12 cellular contexts compared by ENCODE assay signal in the genomic region with DNA sequence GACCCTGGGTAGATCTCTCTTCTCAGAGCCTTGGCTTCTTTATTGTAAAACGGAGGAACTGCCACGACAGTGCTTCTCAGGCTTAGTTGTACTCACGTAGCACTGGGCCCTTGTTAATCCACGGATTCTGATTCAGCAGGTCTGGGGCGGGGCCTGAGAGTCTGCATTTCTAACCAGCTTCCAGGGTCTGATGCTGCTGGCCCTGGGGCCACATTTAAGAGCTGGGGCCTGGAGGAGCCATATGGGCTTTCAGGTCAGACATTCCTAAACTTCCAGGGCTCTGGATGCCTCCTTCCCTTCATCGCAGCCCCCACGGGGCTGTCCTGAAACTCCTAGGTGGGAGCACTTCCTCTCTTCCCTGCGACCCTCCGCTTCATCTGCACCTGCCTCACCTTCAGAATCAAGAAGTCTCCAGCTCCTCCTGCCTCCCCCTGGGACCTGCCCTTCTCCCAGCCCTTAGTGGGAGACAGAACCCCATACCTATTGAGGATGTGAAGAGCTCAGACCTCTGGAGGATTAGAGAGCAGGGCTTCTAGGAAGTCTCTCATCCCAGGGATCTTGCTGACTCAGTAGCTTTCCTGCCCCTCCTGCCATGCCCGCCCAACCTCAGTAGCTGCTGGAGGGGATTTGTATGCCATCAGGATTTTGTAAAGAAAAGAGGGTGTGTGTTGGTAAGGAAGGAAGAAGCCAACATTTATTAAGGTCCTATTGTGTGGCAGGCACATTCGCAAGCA.
A peak's percentile ranks its signal among the peaks of the same experiment; 100 is the strongest.
DNase-seq lines count a peak whose midpoint lies in the region; ATAC-seq, FAIRE-seq and TF ChIP-seq lines count a peak whose summit lies in the region.
"Had no signal": no experiment of that assay in that cellular context is flagged by ENCODE, and none has a peak within 500 bp of the region (broad histone marks: within the 10 kb centered on the region; RNA-seq: fewer than 3 reads in every experiment).

No MANE protein-coding gene starts in this region.

- H3K36me3 ChIP-seq in BLaER1 treated with 17β-estradiol and CSF1 and Interleukin-3, amounts not matched to agents 10 nM and 100 nM, result no peaks in the 10 kb centered on the region
- H3K36me3 ChIP-seq in adrenal gland (replicated peaks in 1 of 2) (no peaks in the 10 kb centered on the region), keratinocyte (ENCODE audit: control insufficient read depth in 2 of 2, extremely low read depth in 1 of 2, insufficient read depth in 2 of 2, low read length in 2 of 2) (no peaks in the 10 kb centered on the region), gastrocnemius medialis (no peaks in the 10 kb centered on the region)

- ATAC-seq in gastrocnemius medialis, result peak in 1 of 2 donors; percentile 39
- no peak for ATAC-seq in HG03039 (IDR thresholded peaks at IDR 0.05; ENCODE audit: unreplicated experiment)
- no peak for ATAC-seq in GM18858 (IDR thresholded peaks at IDR 0.05; ENCODE audit: unreplicated experiment)
- ATAC-seq in HG03159 (IDR thresholded peaks at IDR 0.05; ENCODE audit: unreplicated experiment), result no peak
- ATAC-seq: activated CD4-positive, alpha-beta T cell treated with anti-CD3 and anti-CD28 coated beads for 36 hours had no signal

- intact Hi-C loops in adrenal gland (cut with DNase I), result no loop called here
- intact Hi-C loops in gastrocnemius medialis (cut with DNase I; ENCODE audit: low total_unique reads), result no loop called here

- TF ChIP-seq CTCF in adrenal gland (IDR thresholded peaks at IDR 0.05), result no peak
- no peak for TF ChIP-seq CTCF in keratinocyte (optimal IDR thresholded peaks at IDR 0.05 in 1 of 3, IDR thresholded peaks at IDR 0.05 in 1 of 3, conservative IDR thresholded peaks at IDR 0.05 in 1 of 3; ENCODE audit: extremely low read depth in 1 of 3, insufficient read depth in 2 of 3, low read length in 3 of 3)
- TF ChIP-seq CTCF in gastrocnemius medialis (IDR thresholded peaks at IDR 0.05 in 4 of 5, conservative IDR thresholded peaks at IDR 0.05 in 1 of 5), result no peak

- H3K9me3 ChIP-seq in BLaER1 treated with 17β-estradiol and CSF1 and Interleukin-3, amounts not matched to agents 10 nM and 100 nM (replicated peaks in 1 of 11), result peaks cover 0 to 8% (median 0%) of the 10 kb centered on the region in 11 experiments; a peak in 3 of 22 replicates
- H3K9me3 ChIP-seq in adrenal gland (replicated peaks in 1 of 3) (no peaks in the 10 kb centered on the region), keratinocyte (ENCODE audit: control insufficient read depth, low read depth, low read length) (no peaks in the 10 kb centered on the region), gastrocnemius medialis (no peaks in the 10 kb centered on the region)

- no peak for TF ChIP-seq POLR2A in adrenal gland (IDR thresholded peaks at IDR 0.05)
- TF ChIP-seq POLR2A in gastrocnemius medialis (IDR thresholded peaks at IDR 0.05), result no peak

- peak overlapping the region; percentile 77 for H2AFZ ChIP-seq in keratinocyte (ENCODE audit: control insufficient read depth, low read length)

- H3K4me1 ChIP-seq in BLaER1 treated with 17β-estradiol and CSF1 and Interleukin-3, amounts not matched to agents 10 nM and 100 nM, result peaks cover 9 to 19% (median 16%) of the 10 kb centered on the region in 10 experiments
- H3K4me1 ChIP-seq in adrenal gland (replicated peaks in 1 of 2), result peaks cover 4 to 24% of the 10 kb centered on the region in 2 donors
- H3K4me1 ChIP-seq in keratinocyte (ENCODE audit: control insufficient read depth, extremely low read depth, insufficient read depth, low read length), result peaks cover 25% of the 10 kb centered on the region
- H3K4me1 ChIP-seq in gastrocnemius medialis, result peaks cover 0 to 7% of the 10 kb centered on the region in 2 donors

- H3K27me3 ChIP-seq in BLaER1 treated with 17β-estradiol and CSF1 and Interleukin-3, amounts not matched to agents 10 nM and 100 nM, result no peaks in the 10 kb centered on the region
- H3K27me3 ChIP-seq in adrenal gland (no peaks in the 10 kb centered on the region), keratinocyte (ENCODE audit: control insufficient read depth, extremely low read depth, insufficient read depth, low read length) (no peaks in the 10 kb centered on the region), gastrocnemius medialis (no peaks in the 10 kb centered on the region)

- H3K79me2 ChIP-seq in keratinocyte (ENCODE audit: control insufficient read depth, insufficient read depth, low read length), result no peaks in the 10 kb centered on the region

- in situ Hi-C loops in gastrocnemius medialis (cut with MboI; ENCODE audit: low sequenced_read_pairs in 4 of 4), result loop anchor here in 1 of 4 donors (25.0 kb wide), 1 partner anchor 109 kb away; no protein-coding TSS in a partner anchor

- dilution Hi-C loops in keratinocyte (cut with MboI; ENCODE audit: extremely low pct_ligation_motif_present, low sequenced_read_pairs), result no loop called here

- H3K4me2 ChIP-seq in BLaER1 treated with 17β-estradiol and CSF1 and Interleukin-3, amounts not matched to agents 10 nM and 100 nM, result peak overlapping the region in 10 of 11 experiments; percentile 49 to 84 (median 70); a peak in 16 of 22 replicates
- H3K4me2 ChIP-seq in keratinocyte (ENCODE audit: control insufficient read depth, extremely low read depth, insufficient read depth, low read depth, low read length), result peak overlapping the region; percentile 76

- no peak overlapping the region for H3K4me3 ChIP-seq in BLaER1 treated with 17β-estradiol and CSF1 and Interleukin-3, amounts not matched to agents 10 nM and 100 nM
- no peak overlapping the region for H3K4me3 ChIP-seq in adrenal gland
- peak overlapping the region in 1 of 3 experiments; percentile 8 for H3K4me3 ChIP-seq in keratinocyte (ENCODE audit: control insufficient read depth in 2 of 3, extremely low read depth in 1 of 3, insufficient read depth in 2 of 3, low read depth in 1 of 3, low read length in 3 of 3)
- H3K4me3 ChIP-seq in gastrocnemius medialis, result no peak overlapping the region

- H3K9me1 ChIP-seq in keratinocyte (ENCODE audit: control insufficient read depth, extremely low read depth, insufficient read depth, low read length), result no peaks in the 10 kb centered on the region

- DNase-seq in adrenal gland (no peak), keratinocyte (ENCODE audit: low read depth, low spot score) (no peak), gastrocnemius medialis (no peak), middle frontal gyrus (ENCODE audit: extremely low spot score, low spot score) (no peak)
- DNase-seq: activated naive CD4-positive, alpha-beta T cell; nucleus accumbens had no signal

- H3K27ac ChIP-seq in BLaER1 treated with 17β-estradiol and CSF1 and Interleukin-3, amounts not matched to agents 10 nM and 100 nM, result no peak overlapping the region
- H3K27ac ChIP-seq in adrenal gland (peak overlapping the region in 4 of 5 donors; percentile 55 to 96 (median 68)), keratinocyte (ENCODE audit: control insufficient read depth, insufficient read depth, low read length) (peak overlapping the region; percentile 55), gastrocnemius medialis (peak overlapping the region; percentile 63 to 81 (median 72))

- 0 out of 22 replicates have a peak overlapping the region, but pooled peaks of 1 of the 11 experiments have one; percentile 19 for H3K9ac ChIP-seq in BLaER1 treated with 17β-estradiol and CSF1 and Interleukin-3, amounts not matched to agents 10 nM and 100 nM
- peak overlapping the region; percentile 8 for H3K9ac ChIP-seq in keratinocyte (ENCODE audit: control insufficient read depth, extremely low read depth, insufficient read depth, low read length)

- 65 to 78% (median 75%) methylated on average over 6 to 11 of the region's 11 CpGs for WGBS in adrenal gland, 4 donors

- peak; percentile 34 for FAIRE-seq in keratinocyte (lab: Jason Lieb, UNC)
- FAIRE-seq: G401.6 had no signal

- no peaks in the 10 kb centered on the region for H4K20me1 ChIP-seq in BLaER1 treated with 17β-estradiol and CSF1 and Interleukin-3, amounts not matched to agents 10 nM and 100 nM
- H4K20me1 ChIP-seq in keratinocyte (ENCODE audit: control insufficient read depth, extremely low read depth, insufficient read depth, low read length), result no peaks in the 10 kb centered on the region

Comparison
In these comparisons a context has a peak if more than half of its experiments do, and no peak if none do; other contexts are left out.
1. H3K27ac ChIP-seq: peak in adrenal gland (4 of 5), keratinocyte (single experiment) and gastrocnemius medialis (4 of 4); none in BLaER1 treated with 17β-estradiol and CSF1 and Interleukin-3, amounts not matched to agents 10 nM and 100 nM (0 of 11).